22 cellular contexts compared by ENCODE assay signal in genomic region chr21:36463991-36464390, GRCh38. TPM values are rescaled to one million over a fixed set of nuclear protein-coding genes. Genes with fewer than 3 reads are reported as not detected.
"Had no signal": no experiment of that assay in that cellular context is flagged by ENCODE, and none has a peak within 500 bp of the region (broad histone marks: within the 10 kb centered on the region; RNA-seq: fewer than 3 reads in every experiment).

No MANE protein-coding gene starts in this region.

- H3K4me3 Mint-ChIP-seq: naive thymus-derived CD8-positive, alpha-beta T cell; neural crest cell; stimulated activated memory B cell treated with anti-CD40 and anti-IgM and Interleukin-4, amounts not matched to agents 10 μg/mL and 1 μg/mL and 100 μg/mL, for 72 hours; stimulated activated naive CD8-positive, alpha-beta T cell treated with anti-CD3 and anti-CD28 coated beads, Interleukin-15, amount 100 ng/mL, for 72 hours had no signal

- H3K27me3 ChIP-seq: right atrium auricular region, testis, tibial nerve, upper lobe of right lung, vagina had no signal

- H3K36me3 ChIP-seq: heart left ventricle, right atrium auricular region, tibial nerve, upper lobe of right lung, vagina had no signal

- H3K9me3 Mint-ChIP-seq: naive thymus-derived CD8-positive, alpha-beta T cell; neural crest cell; stimulated activated memory B cell treated with anti-CD40 and anti-IgM and Interleukin-4, amounts not matched to agents 10 μg/mL and 1 μg/mL and 100 μg/mL, for 72 hours; stimulated activated naive CD8-positive, alpha-beta T cell treated with anti-CD3 and anti-CD28 coated beads, Interleukin-15, amount 100 ng/mL, for 72 hours had no signal

- H3K4me1 ChIP-seq: tibial nerve, upper lobe of right lung, vagina had no signal

- H3K4me3 ChIP-seq: heart left ventricle, mucosa of descending colon, right atrium auricular region, smooth muscle cell, testis, tibial nerve, upper lobe of right lung, vagina had no signal

- H3K27ac Mint-ChIP-seq: stimulated activated memory B cell treated with anti-CD40 and anti-IgM and Interleukin-4, amounts not matched to agents 10 μg/mL and 1 μg/mL and 100 μg/mL, for 72 hours had no signal

- ATAC-seq: esophagus mucosa; heart left ventricle; mucosa of descending colon; naive thymus-derived CD8-positive, alpha-beta T cell; stimulated activated memory B cell treated with anti-CD40 and anti-IgM and Interleukin-4, amounts not matched to agents 10 μg/mL and 1 μg/mL and 100 μg/mL, for 72 hours; stimulated activated naive CD8-positive, alpha-beta T cell treated with anti-CD3 and anti-CD28 coated beads, Interleukin-15, amount 100 ng/mL, for 72 hours; upper lobe of right lung had no signal

- H3K4me2 ChIP-seq: smooth muscle cell had no signal

- H3K9me3 ChIP-seq: heart left ventricle, mucosa of descending colon, right atrium auricular region, testis, tibial nerve, upper lobe of right lung, vagina had no signal

- H3K36me3 Mint-ChIP-seq: naive thymus-derived CD8-positive, alpha-beta T cell; stimulated activated memory B cell treated with anti-CD40 and anti-IgM and Interleukin-4, amounts not matched to agents 10 μg/mL and 1 μg/mL and 100 μg/mL, for 72 hours had no signal

- H3K27ac ChIP-seq: heart left ventricle, right atrium auricular region, testis, tibial nerve, upper lobe of right lung, vagina had no signal

- DNase-seq: cortex of kidney; effector memory CD4-positive, alpha-beta T cell; heart left ventricle; hippocampal formation; kidney glomerular epithelial cell; mucosa of descending colon; naive thymus-derived CD8-positive, alpha-beta T cell; stimulated activated CD4-positive, alpha-beta T cell treated with anti-CD3 and anti-CD28 coated beads, Interleukin-4, amount 100 ng/mL, for 1 hour; stimulated activated naive CD8-positive, alpha-beta T cell treated with anti-CD3 and anti-CD28 coated beads, Interleukin-15, amount 100 ng/mL, for 72 hours; testis; upper lobe of right lung had no signal

- H3K4me1 Mint-ChIP-seq: naive thymus-derived CD8-positive, alpha-beta T cell; neural crest cell had no signal

RNA-seq across cellular contexts. Expression of gene CLDN14, which starts 15.9 kb away (rescaled TPM):
- total RNA-seq: esophagus mucosa; fibroblast of lung; frontal cortex; heart left ventricle; naive thymus-derived CD8-positive, alpha-beta T cell; neural crest cell; osteocyte; right atrium auricular region; smooth muscle cell; subcutaneous adipose tissue; upper lobe of right lung; vagina had no signal
